9 cellular contexts compared by ENCODE assay signal in genomic region chr6:156167289-156168076, GRCh38.
DNase-seq lines count a peak whose midpoint lies in the region; TF ChIP-seq lines count a peak whose summit lies in the region.
"Had no signal": no experiment of that assay in that cellular context is flagged by ENCODE, and none has a peak within 500 bp of the region (broad histone marks: within the 10 kb centered on the region; RNA-seq: fewer than 3 reads in every experiment).

No MANE protein-coding gene starts in this region.

- WGBS in thymus = 31% methylated on average over 11 of the region's 11 CpGs

- no peaks in the 10 kb centered on the region for H3K9me2 ChIP-seq in PC-9 (ENCODE audit: insufficient read depth)

- H3K36me3 ChIP-seq in thymus (ENCODE audit: control insufficient read depth, insufficient read depth) (no peaks in the 10 kb centered on the region), PC-9 (ENCODE audit: low read depth) (no peaks in the 10 kb centered on the region)

- CTCF ChIA-PET in PC-9 (lab: Charles Lee) = no interaction called here

- H3K4me2 ChIP-seq in PC-9 = no peak overlapping the region

- peaks cover 6% of the 10 kb centered on the region for H3K4me1 ChIP-seq in thymus (ENCODE audit: control insufficient read depth, insufficient read depth, low read length)
- H3K4me1 ChIP-seq in PC-9 (replicated peaks; ENCODE audit: insufficient read depth) = no peaks in the 10 kb centered on the region

- BruUV-seq in PC-9 (replicated peaks; lab: Mats Ljungman, UMichigan) = no TSS peak

- in situ Hi-C loops in astrocyte of the spinal cord (cut with HindIII; ENCODE audit: low sequenced_read_pairs) = no loop called here

- no peaks in the 10 kb centered on the region for H3K27me3 ChIP-seq in thymus (ENCODE audit: control insufficient read depth, insufficient read depth)
- H3K27me3 ChIP-seq in PC-9 (ENCODE audit: insufficient read depth, low read depth) = no peaks in the 10 kb centered on the region

- peak; percentile 1 for DNase-seq in NCI-H446 treated with DMSO at 0.1 percent for 48 hours (lab: John Stamatoyannopoulos, UW)
- DNase-seq in NCI-H446 (lab: John Stamatoyannopoulos, UW) = no peak
- peak; percentile 22 for DNase-seq in astrocyte of the spinal cord (ENCODE audit: low read depth, low spot score)
- DNase-seq in left kidney (ENCODE audit: low read depth, low spot score) = peak; percentile 26
- no peak for DNase-seq in PC-9
- DNase-seq in amniotic stem cell (lab: John Stamatoyannopoulos, UW) = no peak
- no peak for DNase-seq in stimulated activated CD4-positive, alpha-beta T cell treated with anti-CD3 and anti-CD28 coated beads, Interleukin-4, amount 100 ng/mL, for 24 hours
- DNase-seq: occipital lobe had no signal

- H3K9me3 ChIP-seq in thymus (ENCODE audit: control insufficient read depth) = no peaks in the 10 kb centered on the region
- H3K9me3 ChIP-seq in PC-9 (ENCODE audit: insufficient read depth, low read depth) = no peaks in the 10 kb centered on the region

- intact Hi-C loops in PC-9 (cut with micrococcal nuclease; ENCODE audit: unreplicated experiment) = no loop called here

- POLR2A ChIA-PET in PC-9 (lab: Charles Lee; ENCODE audit: unreplicated experiment) = no interaction called here

- peak overlapping the region; percentile 8 for H3K4me3 ChIP-seq in astrocyte of the spinal cord (ENCODE audit: low read depth, low read length)
- H3K4me3 ChIP-seq in thymus (ENCODE audit: low read length) = peak overlapping the region; percentile 8
- no peak overlapping the region for H3K4me3 ChIP-seq in PC-9

- H3K79me2 ChIP-seq in PC-9 (ENCODE audit: low read depth) = no peaks in the 10 kb centered on the region

- no peaks in the 10 kb centered on the region for H4K20me1 ChIP-seq in PC-9 (ENCODE audit: insufficient read depth)

- H3K27ac ChIP-seq in thymus (ENCODE audit: low read depth) (peak overlapping the region; percentile 62), PC-9 (no peak overlapping the region)

- no peak for TF ChIP-seq CTCF in astrocyte of the spinal cord (IDR thresholded peaks at IDR 0.05; ENCODE audit: low read depth, low read length)
- TF ChIP-seq CTCF in PC-9 (conservative IDR thresholded peaks at IDR 0.05) = no peak

- no peak overlapping the region for H2AFZ ChIP-seq in PC-9

- H3F3A ChIP-seq in PC-9 (ENCODE audit: insufficient read depth, low read depth) = no peaks in the 10 kb centered on the region

Comparison
In these comparisons a context has a peak if more than half of its experiments do, and no peak if none do; other contexts are left out.
1. DNase-seq: peak in NCI-H446 treated with DMSO at 0.1 percent for 48 hours (single experiment), astrocyte of the spinal cord (single experiment) and left kidney (single experiment); none in NCI-H446 (0 of 2), PC-9 (0 of 2), amniotic stem cell (single experiment) and stimulated activated CD4-positive, alpha-beta T cell treated with anti-CD3 and anti-CD28 coated beads, Interleukin-4, amount 100 ng/mL, for 24 hours (single experiment).